Comparison of ENCODE assay signal across 8 cellular contexts in genomic region chr20:50192364-50193168, GRCh38. TPM values are rescaled to one million over a fixed set of nuclear protein-coding genes. Genes with fewer than 3 reads are reported as not detected.
DNase-seq lines count a peak whose midpoint lies in the region; ATAC-seq, FAIRE-seq and TF ChIP-seq lines count a peak whose summit lies in the region.

No MANE protein-coding gene starts in this region.

- peaks cover 8 to 14% of the 10 kb centered on the region in 2 donors for H3K36me3 ChIP-seq in stomach smooth muscle (ENCODE audit: control insufficient read depth in 2 of 2, insufficient read depth in 2 of 2, low read length in 2 of 2)

- DNase-seq in GM12891 (ENCODE audit: insufficient read length, low spot score): peak; percentile 76
- DNase-seq in RCC 7860 (ENCODE audit: low spot score): peak; percentile 81
- DNase-seq in activated T-helper 1 cell treated with anti-CD3 and anti-CD28 coated beads, Interleukin-2, amount 50 U/mL, for 16 hours (ENCODE audit: low read depth in 1 of 2, low spot score in 1 of 2): peak; percentile 48 to 75
- peak; percentile 86 for DNase-seq in fibroblast of mammary gland (ENCODE audit: low read depth)
- DNase-seq in nephron progenitor cell: peak; percentile 67

- H3K4me3 Mint-ChIP-seq in IgD-negative memory B cell (peak overlapping the region; percentile 92 to 100 (median 98)), nephron progenitor cell (peak overlapping the region; percentile 90)

- H3K9me3 Mint-ChIP-seq in IgD-negative memory B cell (no peaks in the 10 kb centered on the region), nephron progenitor cell (no peaks in the 10 kb centered on the region)

- H3K27me3 Mint-ChIP-seq in IgD-negative memory B cell (no peaks in the 10 kb centered on the region), nephron progenitor cell (ENCODE audit: low read depth, poor library complexity) (peaks cover 8% of the 10 kb centered on the region)

- peak overlapping the region; percentile 91 to 100 for H3K9ac ChIP-seq in stomach smooth muscle (ENCODE audit: low read length in 2 of 2)

- peaks cover 27% of the 10 kb centered on the region for H3K4me1 ChIP-seq in stomach smooth muscle (ENCODE audit: control insufficient read depth, insufficient read depth, low read length)

- FAIRE-seq in GM12891 (lab: Jason Lieb, UNC): no peak
- FAIRE-seq in RCC 7860 (lab: Jason Lieb, UNC): peak; percentile 53

- TF ChIP-seq CTCF in fibroblast of mammary gland (conservative IDR thresholded peaks at IDR 0.05; ENCODE audit: control insufficient read depth, insufficient read depth, low read depth, low read length) (no peak), nephron progenitor cell (IDR thresholded peaks at IDR 0.05) (no peak)

- TF ChIP-seq POLR2A in GM12891 (IDR thresholded peaks at IDR 0.05; ENCODE audit: low read depth, low read length): no peak

- no peaks in the 10 kb centered on the region for H3K27me3 ChIP-seq in stomach smooth muscle (ENCODE audit: control insufficient read depth in 1 of 2, insufficient read depth in 2 of 2, low read length in 2 of 2)

- ATAC-seq in GM19397 (IDR thresholded peaks at IDR 0.05; ENCODE audit: unreplicated experiment): no peak

- H3K27ac ChIP-seq in stomach smooth muscle (ENCODE audit: low read length): peak overlapping the region; percentile 96

- H3K36me3 Mint-ChIP-seq in IgD-negative memory B cell (peaks cover 7% of the 10 kb centered on the region), nephron progenitor cell (ENCODE audit: low read depth) (no peaks in the 10 kb centered on the region)

- H3K4me3 ChIP-seq in fibroblast of mammary gland (ENCODE audit: control insufficient read depth, low read depth, low read length) (peak overlapping the region; percentile 95), stomach smooth muscle (ENCODE audit: low read length in 2 of 2) (peak overlapping the region; percentile 98)

- peaks cover 0 to 14% (median 13%) of the 10 kb centered on the region in 3 donors for H3K4me1 Mint-ChIP-seq in IgD-negative memory B cell
- H3K4me1 Mint-ChIP-seq in nephron progenitor cell: peaks cover 55% of the 10 kb centered on the region

- no peaks in the 10 kb centered on the region for H3K9me3 ChIP-seq in stomach smooth muscle (ENCODE audit: control insufficient read depth in 2 of 2, low read length in 2 of 2)

- peak overlapping the region; percentile 59 to 99 (median 97) for H3K27ac Mint-ChIP-seq in IgD-negative memory B cell
- H3K27ac Mint-ChIP-seq in nephron progenitor cell: peak overlapping the region; percentile 83

TF ChIP-seq in GM12891, 5 proteins besides CTCF, POLR2A, EP300 and RAD21:
- TF ChIP-seq POLR2AphosphoS5 (IDR thresholded peaks at IDR 0.05; ENCODE audit: low read depth, low read length) (no peak; the same call in 1 of the 2 replicates), PAX5 (IDR thresholded peaks at IDR 0.05; ENCODE audit: insufficient read depth, low read length, severe bottlenecking) (no peak), SPI1 (IDR thresholded peaks at IDR 0.05; ENCODE audit: low read depth, low read length) (no peak), TAF1 (IDR thresholded peaks at IDR 0.05; ENCODE audit: low read depth, low read length) (no peak), POU2F2 (IDR thresholded peaks at IDR 0.05; ENCODE audit: low read depth, low read length) (no peak)

RNA-seq across cellular contexts. Expression of gene CEBPB, which starts 1.9 kb away (rescaled TPM):
- polyA plus RNA-seq in GM12891 (2012; ENCODE audit: low read depth, missing spikeins): 0.60 TPM
- 18.7 TPM for polyA plus RNA-seq in IgD-negative memory B cell

RNA-seq across cellular contexts. Expression of gene PEDS1, which starts 39.0 kb away (rescaled TPM):
- polyA plus RNA-seq in GM12891 (2012; ENCODE audit: low read depth, missing spikeins): 10.1 TPM
- polyA plus RNA-seq in IgD-negative memory B cell: 18.9 TPM
